8 cellular contexts compared by ENCODE assay signal in genomic region chr17:47830991-47831933, GRCh38. TPM values are rescaled to one million over a fixed set of nuclear protein-coding genes. Genes with fewer than 3 reads are reported as not detected.
DNase-seq lines count a peak whose midpoint lies in the region; ATAC-seq, FAIRE-seq and TF ChIP-seq lines count a peak whose summit lies in the region.

Gene LRRC46, plus strand, starts transcription at chr17:47831670. Its CDS starts 320 bp downstream, at chr17:47831990.
Gene MRPL10, minus strand, starts transcription at chr17:47831541. Its CDS starts 30 bp downstream, at chr17:47831511.

- peak; percentile 88 for ATAC-seq in HG02852 (IDR thresholded peaks at IDR 0.05; ENCODE audit: unreplicated experiment)
- ATAC-seq in T-cell (replicated peaks in 1 of 4): peak; percentile 82 to 89 (median 87)
- ATAC-seq in left ventricle myocardium superior: peak; percentile 97

- peak; percentile 66 for FAIRE-seq in urothelium cell line (lab: Jason Lieb, UNC)

- in situ Hi-C loops in GM13976 (cut with MboI; ENCODE audit: low sequenced_read_pairs, unreplicated experiment): no loop called here

- H3K27me3 Mint-ChIP-seq in T-cell: no peaks in the 10 kb centered on the region

- no peak for TF ChIP-seq CTCF in GM13976 (IDR thresholded peaks at IDR 0.05; ENCODE audit: borderline replicate concordance, control extremely low read depth, extremely low read depth, insufficient read depth, missing control alignments)
- TF ChIP-seq CTCF in prostate gland (IDR thresholded peaks at IDR 0.05): peak in 2 of 4 experiments; percentile 11 to 31

- H3K4me3 ChIP-seq in prostate gland: peak within 1 kb of the TSS; percentile 73 to 87

- under 1% methylated on average over 42 of the region's 42 CpGs for WGBS in prostate gland

- peak within 1 kb of the TSS; percentile 62 to 76 for H3K27ac ChIP-seq in prostate gland

- peaks cover 51 to 69% (median 61%) of the 10 kb centered on the region in 3 donors for H3K4me1 Mint-ChIP-seq in T-cell

- peaks cover 12% of the 10 kb centered on the region for H3K4me1 ChIP-seq in prostate gland (replicated peaks)

- DNase-seq in GM13976 (ENCODE audit: low spot score): peak; percentile 99
- peak; percentile 93 for DNase-seq in NCI-H146 (lab: John Stamatoyannopoulos, UW)
- DNase-seq in T-cell: peak; percentile 78 to 90 (median 87)
- DNase-seq in amniotic stem cell (lab: John Stamatoyannopoulos, UW): peak; percentile 94
- peak; percentile 96 for DNase-seq in left ventricle myocardium superior
- DNase-seq in prostate gland (ENCODE audit: low spot score): peak; percentile 91
- peak; percentile 99 for DNase-seq in urothelium cell line (ENCODE audit: low spot score)

- TF ChIP-seq POLR2A in prostate gland (IDR thresholded peaks at IDR 0.05): peak; percentile 59

- POLR2A ChIA-PET in T-cell (lab: Charles Lee): interaction anchor here (0.5 to 0.8 kb wide), 3 partner anchors 9 to 11 kb away, joined by 4 to 5 read pairs (median 4); partner anchors contain the start of genes OSBPL7 (in 1 of the 2) and SCRN2 (in 1 of the 2)

- no peaks in the 10 kb centered on the region for H3K9me3 ChIP-seq in prostate gland

- H3K27ac Mint-ChIP-seq in T-cell: peak within 1 kb of the TSS; percentile 96 to 98

- no peaks in the 10 kb centered on the region for H3K36me3 ChIP-seq in prostate gland

- no peaks in the 10 kb centered on the region for H3K9me3 Mint-ChIP-seq in T-cell

- peak within 1 kb of the TSS; percentile 92 to 98 (median 94) for H3K4me3 Mint-ChIP-seq in T-cell

- H3K36me3 Mint-ChIP-seq in T-cell: peaks cover 12% of the 10 kb centered on the region

- CTCF ChIA-PET in T-cell (lab: Charles Lee): interaction anchor here in 1 of 2 donors (0.9 to 1.7 kb wide), 7 partner anchors 9 to 182 kb away, joined by 3 to 13 read pairs (median 5); partner anchors contain the start of genes KPNB1, OSBPL7, PNPO and SCRN2

- intact Hi-C loops in left ventricle myocardium superior (cut with micrococcal nuclease) (no loop called here), prostate gland (cut with DNase I) (no loop called here)

- no peaks in the 10 kb centered on the region for H3K27me3 ChIP-seq in prostate gland (replicated peaks; ENCODE audit: insufficient read depth)

RNA-seq across cellular contexts. Expression of gene LRRC46, which starts in this region (rescaled TPM):
- total RNA-seq in T-cell: 1 to 10 TPM in 2 of 5 donors, under 1 TPM in 3; 0.20 to 1.0 (median 0.88) TPM
- total RNA-seq in left ventricle myocardium superior: not detected
- total RNA-seq in prostate gland: 1 to 10 TPM; 1.1 to 4.9 TPM

RNA-seq across cellular contexts. Expression of gene MRPL10, which starts in this region (rescaled TPM):
- 10 to 100 TPM; 34.1 to 60.1 (median 41.6) TPM for total RNA-seq in T-cell
- 53.5 TPM for total RNA-seq in left ventricle myocardium superior
- total RNA-seq in prostate gland: 10 to 100 TPM; 46.6 to 47.0 TPM

Comparison
In these comparisons a context has a peak if more than half of its experiments do, and no peak if none do; other contexts are left out.
1. Peak in every context shown above with its lines: DNase-seq, ATAC-seq, H3K4me3 ChIP-seq and H3K27ac ChIP-seq.